Comparison of ENCODE assay signal across 16 cellular contexts in genomic region chr5:151262532-151262931, GRCh38. TPM values are rescaled to one million over a fixed set of nuclear protein-coding genes. Genes with fewer than 3 reads are reported as not detected.
DNase-seq lines count a peak whose midpoint lies in the region; ATAC-seq and TF ChIP-seq lines count a peak whose summit lies in the region.
"Had no signal": no experiment of that assay in that cellular context is flagged by ENCODE, and none has a peak within 500 bp of the region (broad histone marks: within the 10 kb centered on the region; RNA-seq: fewer than 3 reads in every experiment).

No MANE protein-coding gene starts in this region.

- H3K4me1 ChIP-seq in esophagus squamous epithelium = peaks cover 19 to 61% (median 27%) of the 10 kb centered on the region in 3 donors

- peak overlapping the region; percentile 91 for H3K27ac ChIP-seq in RWPE1
- peak overlapping the region in 3 of 4 donors; percentile 84 to 93 (median 89) for H3K27ac ChIP-seq in esophagus squamous epithelium

- intact Hi-C loops in esophagus squamous epithelium (cut with DNase I) = no loop called here

- peaks cover 35% of the 10 kb centered on the region for H3K36me3 Mint-ChIP-seq in activated naive CD4-positive, alpha-beta T cell treated with anti-CD3 and anti-CD28 coated beads, Interleukin-2, amount 10 ng/mL, durations not matched to agents 7 days and 5 days
- peaks cover 19 to 21% of the 10 kb centered on the region in 2 donors for H3K36me3 Mint-ChIP-seq in activated naive CD4-positive, alpha-beta T cell treated with anti-CD3 and anti-CD28 coated beads, Interleukin-2, amount 50 U/mL, for 72 hours
- H3K36me3 Mint-ChIP-seq in stimulated activated memory B cell treated with anti-CD40 and anti-IgM and Interleukin-4, amounts not matched to agents 10 μg/mL and 1 μg/mL and 100 μg/mL, for 72 hours = peaks cover 90% of the 10 kb centered on the region

- H3K4me3 Mint-ChIP-seq in activated naive CD4-positive, alpha-beta T cell treated with anti-CD3 and anti-CD28 coated beads, Interleukin-2, amount 10 ng/mL, durations not matched to agents 7 days and 5 days = no peak overlapping the region
- no peak overlapping the region for H3K4me3 Mint-ChIP-seq in stimulated activated memory B cell treated with anti-CD40 and anti-IgM and Interleukin-4, amounts not matched to agents 10 μg/mL and 1 μg/mL and 100 μg/mL, for 72 hours
- H3K4me3 Mint-ChIP-seq: CD4-positive, alpha-beta memory T cell; GM23338 had no signal

- TF ChIP-seq POLR2A in esophagus squamous epithelium (IDR thresholded peaks at IDR 0.05) = no peak

- ATAC-seq in activated naive CD4-positive, alpha-beta T cell treated with anti-CD3 and anti-CD28 coated beads, Interleukin-2, amount 50 U/mL, for 72 hours = no peak
- ATAC-seq in stimulated activated memory B cell treated with anti-CD40 and anti-IgM and Interleukin-4, amounts not matched to agents 10 μg/mL and 1 μg/mL and 100 μg/mL, for 72 hours = no peak
- ATAC-seq in HG03139 (IDR thresholded peaks at IDR 0.05; ENCODE audit: unreplicated experiment) = no peak
- ATAC-seq: GM23338, HepG2 had no signal

- CTCF ChIA-PET in activated naive CD4-positive, alpha-beta T cell treated with anti-CD3 and anti-CD28 coated beads, Interleukin-2, amount 10 ng/mL, durations not matched to agents 7 days and 5 days (lab: Charles Lee) = no interaction called here
- CTCF ChIA-PET in RWPE1 (lab: Yijun Ruan, JAX) = interaction anchor here (0.8 kb wide), 1 partner anchor 15 kb away, joined by 3 read pairs; no protein-coding TSS in a partner anchor

- peak overlapping the region; percentile 34 for H3K27ac Mint-ChIP-seq in activated naive CD4-positive, alpha-beta T cell treated with anti-CD3 and anti-CD28 coated beads, Interleukin-2, amount 10 ng/mL, durations not matched to agents 7 days and 5 days
- no peak overlapping the region for H3K27ac Mint-ChIP-seq in activated naive CD4-positive, alpha-beta T cell treated with anti-CD3 and anti-CD28 coated beads, Interleukin-2, amount 50 U/mL, for 72 hours
- peak overlapping the region; percentile 81 for H3K27ac Mint-ChIP-seq in stimulated activated memory B cell treated with anti-CD40 and anti-IgM and Interleukin-4, amounts not matched to agents 10 μg/mL and 1 μg/mL and 100 μg/mL, for 72 hours
- H3K27ac Mint-ChIP-seq: CD4-positive, alpha-beta memory T cell; GM23338 had no signal

- no peaks in the 10 kb centered on the region for H3K27me3 Mint-ChIP-seq in activated naive CD4-positive, alpha-beta T cell treated with anti-CD3 and anti-CD28 coated beads, Interleukin-2, amount 10 ng/mL, durations not matched to agents 7 days and 5 days
- H3K27me3 Mint-ChIP-seq in stimulated activated memory B cell treated with anti-CD40 and anti-IgM and Interleukin-4, amounts not matched to agents 10 μg/mL and 1 μg/mL and 100 μg/mL, for 72 hours = no peaks in the 10 kb centered on the region
- H3K27me3 Mint-ChIP-seq: CD4-positive, alpha-beta memory T cell had no signal

- H3K9me3 ChIP-seq in esophagus squamous epithelium = no peaks in the 10 kb centered on the region

- no peaks in the 10 kb centered on the region for H3K9me3 Mint-ChIP-seq in activated naive CD4-positive, alpha-beta T cell treated with anti-CD3 and anti-CD28 coated beads, Interleukin-2, amount 10 ng/mL, durations not matched to agents 7 days and 5 days
- no peaks in the 10 kb centered on the region for H3K9me3 Mint-ChIP-seq in activated naive CD4-positive, alpha-beta T cell treated with anti-CD3 and anti-CD28 coated beads, Interleukin-2, amount 50 U/mL, for 72 hours
- no peaks in the 10 kb centered on the region for H3K9me3 Mint-ChIP-seq in stimulated activated memory B cell treated with anti-CD40 and anti-IgM and Interleukin-4, amounts not matched to agents 10 μg/mL and 1 μg/mL and 100 μg/mL, for 72 hours
- H3K9me3 Mint-ChIP-seq: CD4-positive, alpha-beta memory T cell; GM23338 had no signal

- peaks cover 8% of the 10 kb centered on the region for H3K4me1 Mint-ChIP-seq in activated naive CD4-positive, alpha-beta T cell treated with anti-CD3 and anti-CD28 coated beads, Interleukin-2, amount 10 ng/mL, durations not matched to agents 7 days and 5 days
- peaks cover 59% of the 10 kb centered on the region for H3K4me1 Mint-ChIP-seq in stimulated activated memory B cell treated with anti-CD40 and anti-IgM and Interleukin-4, amounts not matched to agents 10 μg/mL and 1 μg/mL and 100 μg/mL, for 72 hours

- TF ChIP-seq CTCF in RWPE1 (conservative IDR thresholded peaks at IDR 0.05; ENCODE audit: low read depth) (no peak), esophagus squamous epithelium (IDR thresholded peaks at IDR 0.05) (no peak)

- peaks cover 0 to 63% (median 16%) of the 10 kb centered on the region in 3 donors for H3K36me3 ChIP-seq in esophagus squamous epithelium

- no peak overlapping the region for H3K4me3 ChIP-seq in esophagus squamous epithelium
- H3K4me3 ChIP-seq: GM23338 had no signal

- POLR2A ChIA-PET in RWPE1 (lab: Yijun Ruan, JAX; ENCODE audit: low non-redundant PET) = interaction anchor here (1.8 kb wide), 1 partner anchor 9 kb away, joined by 6 read pairs; the partner anchor contains the start of gene GM2A

- DNase-seq in activated naive CD4-positive, alpha-beta T cell treated with anti-CD3 and anti-CD28 coated beads, Interleukin-2, amount 10 ng/mL, durations not matched to agents 7 days and 5 days = no peak
- no peak for DNase-seq in activated naive CD4-positive, alpha-beta T cell treated with anti-CD3 and anti-CD28 coated beads, Interleukin-2, amount 50 U/mL, for 72 hours (ENCODE audit: low spot score in 2 of 2)
- DNase-seq in RWPE1 (ENCODE audit: low spot score) = no peak
- no peak for DNase-seq in esophagus squamous epithelium (lab: John Stamatoyannopoulos, UW)
- no peak for DNase-seq in DMS79 treated with DMSO at 0.1 percent for 48 hours (lab: John Stamatoyannopoulos, UW)
- DNase-seq: ACHN; C1 segment of cervical spinal cord; CD4-positive, alpha-beta memory T cell; DMS79; EL; H7 had no signal

- no peaks in the 10 kb centered on the region for H3K27me3 ChIP-seq in esophagus squamous epithelium

- 88 to 100% methylated on average over 3 of the region's 3 CpGs for WGBS in esophagus squamous epithelium, 2 donors

RNA-seq across cellular contexts. Expression of gene GM2A, which starts 9.5 kb away (rescaled TPM):
- total RNA-seq in activated naive CD4-positive, alpha-beta T cell treated with anti-CD3 and anti-CD28 coated beads, Interleukin-2, amount 50 U/mL, for 72 hours = 10 to 100 TPM; 36.8 to 85.2 TPM
- 100 to 1,000 TPM in 2 of 4 donors, 10 to 100 TPM in 2; 62.4 to 132 (median 89.7) TPM for total RNA-seq in esophagus squamous epithelium

RNA-seq across cellular contexts. Expression of gene CCDC69, which starts 38.6 kb away (rescaled TPM):
- 10 to 100 TPM; 21.0 to 23.8 TPM for total RNA-seq in activated naive CD4-positive, alpha-beta T cell treated with anti-CD3 and anti-CD28 coated beads, Interleukin-2, amount 50 U/mL, for 72 hours
- 10 to 100 TPM; 10.9 to 87.0 (median 37.8) TPM for total RNA-seq in esophagus squamous epithelium

RNA-seq across cellular contexts. Expression of gene SLC36A3, which starts 41.0 kb away (rescaled TPM):
- not detected for total RNA-seq in activated naive CD4-positive, alpha-beta T cell treated with anti-CD3 and anti-CD28 coated beads, Interleukin-2, amount 50 U/mL, for 72 hours
- not detected for total RNA-seq in esophagus squamous epithelium
- total RNA-seq: A172; CD4-positive, alpha-beta memory T cell; GM23338; H7; HepG2 had no signal

Comparison
In these comparisons a context has a peak if more than half of its experiments do, and no peak if none do; other contexts are left out.
1. H3K27ac Mint-ChIP-seq: peak in activated naive CD4-positive, alpha-beta T cell treated with anti-CD3 and anti-CD28 coated beads, Interleukin-2, amount 10 ng/mL, durations not matched to agents 7 days and 5 days (single experiment) and stimulated activated memory B cell treated with anti-CD40 and anti-IgM and Interleukin-4, amounts not matched to agents 10 μg/mL and 1 μg/mL and 100 μg/mL, for 72 hours (single experiment); none in activated naive CD4-positive, alpha-beta T cell treated with anti-CD3 and anti-CD28 coated beads, Interleukin-2, amount 50 U/mL, for 72 hours (0 of 2).